Comparison of ENCODE assay signal across 15 cellular contexts in the genomic region with DNA sequence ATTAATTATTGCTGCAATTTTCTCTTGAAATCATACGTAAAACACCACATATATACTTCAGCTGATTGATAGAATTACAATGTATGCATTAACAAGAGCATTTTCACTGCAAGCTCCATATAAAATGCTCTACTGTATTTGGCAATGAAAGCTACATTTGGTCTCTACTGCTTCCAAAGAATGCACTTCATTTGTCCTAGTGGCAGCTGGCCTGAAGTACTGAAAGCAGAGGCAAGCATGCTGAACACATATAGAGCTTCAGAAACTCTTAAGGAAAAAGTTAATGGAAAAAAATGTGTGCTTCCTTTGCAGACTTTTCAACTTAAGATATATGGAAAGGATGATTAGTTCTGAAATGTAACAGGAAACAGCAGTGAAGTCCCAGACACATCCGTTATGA.
"Had no signal": no experiment of that assay in that cellular context is flagged by ENCODE, and none has a peak within 500 bp of the region (broad histone marks: within the 10 kb centered on the region; RNA-seq: fewer than 3 reads in every experiment).

No MANE protein-coding gene starts in this region.

- H3K4me1 ChIP-seq: pancreas, tibial artery had no signal

- H3K36me3 Mint-ChIP-seq: stimulated activated naive B cell treated with anti-CD40 and anti-IgM and Interleukin-4, amounts not matched to agents 10 μg/mL and 1 μg/mL and 100 μg/mL, for 72 hours had no signal

- H3K9me3 Mint-ChIP-seq: activated T-helper 17 cell treated with anti-CD3 and anti-CD28 coated beads, Interleukin-2, amount 50 U/mL, for 72 hours; neural crest cell; stimulated activated naive B cell treated with anti-CD40 and anti-IgM and Interleukin-4, amounts not matched to agents 10 μg/mL and 1 μg/mL and 100 μg/mL, for 72 hours had no signal

- H3K27me3 ChIP-seq: tibial artery had no signal

- H3K27me3 Mint-ChIP-seq: activated T-helper 17 cell treated with anti-CD3 and anti-CD28 coated beads, Interleukin-2, amount 50 U/mL, for 72 hours; stimulated activated naive B cell treated with anti-CD40 and anti-IgM and Interleukin-4, amounts not matched to agents 10 μg/mL and 1 μg/mL and 100 μg/mL, for 72 hours had no signal

- H3K27ac ChIP-seq: epithelial cell of prostate, pancreas, tibial artery had no signal

- H3K4me3 Mint-ChIP-seq: activated T-helper 17 cell treated with anti-CD3 and anti-CD28 coated beads, Interleukin-2, amount 50 U/mL, for 72 hours; neural crest cell; stimulated activated naive B cell treated with anti-CD40 and anti-IgM and Interleukin-4, amounts not matched to agents 10 μg/mL and 1 μg/mL and 100 μg/mL, for 72 hours had no signal

- H3K4me3 ChIP-seq: pancreas, tibial artery had no signal

- H3K36me3 ChIP-seq: pancreas, tibial artery had no signal

- H3K4me1 Mint-ChIP-seq: activated T-helper 17 cell treated with anti-CD3 and anti-CD28 coated beads, Interleukin-2, amount 50 U/mL, for 72 hours; neural crest cell; stimulated activated naive B cell treated with anti-CD40 and anti-IgM and Interleukin-4, amounts not matched to agents 10 μg/mL and 1 μg/mL and 100 μg/mL, for 72 hours had no signal

- DNase-seq: activated CD4-positive, CD25-positive, alpha-beta regulatory T cell treated with anti-CD3 and anti-CD28 coated beads, Interleukin-2, amount 50 U/mL, for 72 hours; activated naive CD4-positive, alpha-beta T cell treated with Interleukin-2 at 50 U/mL for 16 hours; anterior cingulate cortex; cerebellar nuclear complex; effector CD8-positive, alpha-beta T cell; foreskin melanocyte; kidney glomerular epithelial cell; pancreas; retina; stimulated activated CD4-positive, alpha-beta T cell treated with anti-CD3 and anti-CD28 coated beads, Interleukin-4, amount 100 ng/mL, for 1 hour; stimulated activated naive B cell treated with anti-CD40 and anti-IgM and Interleukin-4, amounts not matched to agents 10 μg/mL and 1 μg/mL and 100 μg/mL, for 72 hours; tibial artery had no signal

- H3K9me3 ChIP-seq: pancreas, tibial artery had no signal

- H3K27ac Mint-ChIP-seq: activated T-helper 17 cell treated with anti-CD3 and anti-CD28 coated beads, Interleukin-2, amount 50 U/mL, for 72 hours; stimulated activated naive B cell treated with anti-CD40 and anti-IgM and Interleukin-4, amounts not matched to agents 10 μg/mL and 1 μg/mL and 100 μg/mL, for 72 hours had no signal
